In the genomic region with DNA sequence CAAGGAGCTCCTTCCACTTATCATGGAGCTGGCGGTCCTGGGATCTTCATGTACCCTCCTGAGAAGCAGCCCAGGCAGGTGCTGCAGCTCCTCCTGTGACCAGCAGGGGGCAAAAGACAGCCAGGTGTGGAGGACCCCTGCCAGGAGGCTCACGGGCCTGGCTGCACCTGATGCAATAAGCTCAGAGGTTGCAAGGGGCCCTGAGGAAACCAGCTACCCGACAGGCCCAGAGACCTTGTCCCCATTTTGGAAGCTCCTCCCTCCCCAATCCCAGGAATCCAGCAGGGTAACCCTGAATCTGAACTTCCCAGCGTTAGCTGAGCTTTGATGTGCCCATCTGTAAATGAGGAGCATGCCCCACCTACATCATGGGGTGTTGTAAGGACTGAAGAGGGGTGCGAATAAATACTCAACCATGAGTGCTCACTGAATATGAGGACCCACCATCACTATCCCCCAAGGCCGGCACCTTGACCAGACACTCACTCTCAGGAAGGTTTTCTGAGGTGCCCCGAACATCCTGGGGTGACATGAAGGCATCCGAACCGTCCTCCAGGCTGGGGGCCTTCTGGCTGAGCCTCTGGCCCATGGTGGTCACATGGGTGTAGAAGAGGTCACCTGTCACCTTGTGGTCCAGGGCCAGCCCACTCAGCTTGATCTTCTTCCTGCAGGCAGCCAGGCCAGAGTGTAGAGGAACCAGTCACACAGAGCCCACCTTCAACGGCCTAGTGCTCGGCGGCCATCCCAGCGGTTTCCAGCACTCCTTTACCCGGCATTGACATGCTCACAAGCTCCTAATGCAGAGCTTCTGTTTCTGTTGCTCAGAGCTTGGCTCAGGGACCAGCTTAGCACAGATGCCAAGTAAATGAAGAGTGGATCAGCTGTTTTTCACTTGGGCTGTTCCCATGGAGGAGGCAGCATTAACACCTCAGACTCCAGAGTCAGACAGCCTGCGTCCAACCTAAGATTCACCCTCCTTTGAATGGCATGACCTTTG, we compare ENCODE assay signal across 8 cellular contexts. TPM values are rescaled to one million over a fixed set of nuclear protein-coding genes. Genes with fewer than 3 reads are reported as not detected.
A peak's percentile ranks its signal among the peaks of the same experiment; 100 is the strongest.
DNase-seq lines count a peak whose midpoint lies in the region; ATAC-seq, FAIRE-seq and TF ChIP-seq lines count a peak whose summit lies in the region.

No MANE protein-coding gene starts in this region.

- H3K9me3 ChIP-seq in BE2C, result no peaks in the 10 kb centered on the region
- no peaks in the 10 kb centered on the region for H3K9me3 ChIP-seq in HUES6 (ENCODE audit: control insufficient read depth, insufficient read depth, low read depth, low read length)
- no peaks in the 10 kb centered on the region for H3K9me3 ChIP-seq in K562 (replicated peaks; ENCODE audit: control insufficient read depth, insufficient read depth, low read depth, low read length)
- H3K9me3 ChIP-seq in left lung, result no peaks in the 10 kb centered on the region

- H3K9ac ChIP-seq in HUES6 (ENCODE audit: low read length), result peak overlapping the region; percentile 73
- H3K9ac ChIP-seq in K562 (ENCODE audit: insufficient read depth in 1 of 2, low read depth in 2 of 2, low read length in 2 of 2), result peak overlapping the region; percentile 53 to 65; a peak in 2 of 4 replicates

- H4K20me1 ChIP-seq in K562 (replicated peaks; ENCODE audit: control insufficient read depth, insufficient read depth, low read length), result 0 out of 2 replicates have a peak, but pooled peaks cover 8% of the 10 kb centered on the region

- no peak overlapping the region for H3K4me2 ChIP-seq in K562 (ENCODE audit: insufficient read depth, low read length)

- H3K27me3 ChIP-seq in BE2C, result no peaks in the 10 kb centered on the region
- no peaks in the 10 kb centered on the region for H3K27me3 ChIP-seq in HUES6 (ENCODE audit: control insufficient read depth, insufficient read depth, low read length)
- H3K27me3 ChIP-seq in K562 (ENCODE audit: control insufficient read depth in 2 of 2, insufficient read depth in 2 of 2, low read length in 2 of 2), result no peaks in the 10 kb centered on the region
- no peaks in the 10 kb centered on the region for H3K27me3 ChIP-seq in left lung

- TF ChIP-seq RAD21 in K562 (CRISPR knock-in tag; conservative IDR thresholded peaks at IDR 0.05 in 1 of 2, IDR thresholded peaks at IDR 0.05 in 1 of 2), result peak; percentile 70 to 86

- peak; percentile 74 for TF ChIP-seq EP300 in K562 (IDR thresholded peaks at IDR 0.05; ENCODE audit: low read length)

- DNase-seq in BE2C (peak; percentile 41), T-helper 9 cell (peak; percentile 65), K562 (ENCODE audit: extremely low read depth in 1 of 4, low spot score in 3 of 4) (peak; percentile 68 to 78 (median 72)), left lung (peak; percentile 60 to 89), HCEC 1CT (no peak)
- peak; percentile 65 for DNase-seq in stimulated activated CD8-positive, alpha-beta memory T cell treated with anti-CD3 and anti-CD28 coated beads, Interleukin-12 subunit alpha, Interleukin-12 subunit beta, amount 100 ng/mL, for 4 hours (ENCODE audit: low read depth)

- H3K27ac ChIP-seq in HUES6 (ENCODE audit: low read depth, low read length), result peak overlapping the region; percentile 92
- peak overlapping the region; percentile 67 for H3K27ac ChIP-seq in K562 (ENCODE audit: extremely low read depth, low read depth, low read length)
- H3K27ac ChIP-seq in left lung, result no peak overlapping the region

- TF ChIP-seq CTCF in BE2C (IDR thresholded peaks at IDR 0.05; ENCODE audit: low read depth, low read length) (peak; percentile 70), K562 (IDR thresholded peaks at IDR 0.05 in 2 of 3, conservative IDR thresholded peaks at IDR 0.05 in 1 of 3; ENCODE audit: insufficient read depth in 2 of 3, low read depth in 1 of 3, low read length in 3 of 3) (peak; percentile 78 to 98 (median 80)), left lung (IDR thresholded peaks at IDR 0.05) (peak; percentile 89 to 91)

- H3K4me1 ChIP-seq in BE2C (no peaks in the 10 kb centered on the region), HUES6 (ENCODE audit: control insufficient read depth, insufficient read depth, low read length) (peaks cover 12% of the 10 kb centered on the region), K562 (replicated peaks in 1 of 2; ENCODE audit: control insufficient read depth in 2 of 2, insufficient read depth in 2 of 2, low read length in 2 of 2) (peaks cover 1 to 7% of the 10 kb centered on the region in 2 experiments; a peak in 3 of 5 replicates), left lung (peaks cover 1 to 13% of the 10 kb centered on the region in 2 donors)

- H3K36me3 ChIP-seq in BE2C (no peaks in the 10 kb centered on the region), HUES6 (ENCODE audit: control insufficient read depth, insufficient read depth, low read length) (peaks cover 30% of the 10 kb centered on the region), K562 (ENCODE audit: control insufficient read depth, insufficient read depth, low read length) (peaks cover 79% of the 10 kb centered on the region; the same call in 2 of the 3 replicates), left lung (peaks cover 0 to 36% of the 10 kb centered on the region in 2 donors)

- CTCF ChIA-PET in K562 (lab: Yijun Ruan, JAX; ENCODE audit: low intra/inter-chr PET ratio), result interaction anchor here (0.6 to 5.1 kb wide), 5 partner anchors 22 to 74 kb away, joined by 3 to 51 read pairs (median 3); a partner anchor contains a TSS

- peak; percentile 89 for FAIRE-seq in K562 (lab: Jason Lieb, UNC)

- POLR2A ChIA-PET in K562 (lab: Yijun Ruan, JAX), result interaction anchor here (0.6 to 1.3 kb wide), 12 partner anchors 12 to 540 kb away, joined by 3 to 5 read pairs (median 3); a partner anchor contains a TSS

- TF ChIP-seq POLR2A in K562 (conservative IDR thresholded peaks at IDR 0.05), result no peak

- no TSS peak for BruUV-seq in K562 (replicated peaks; lab: Mats Ljungman, UMichigan)

- intact Hi-C loops in K562 (cut with micrococcal nuclease), result loop anchor here (1.0 to 5.0 kb wide), 3 partner anchors 33 to 68 kb away; no protein-coding TSS in a partner anchor
- intact Hi-C loops in left lung (cut with DNase I), result loop anchor here in 1 of 2 donors (5.0 kb wide), 1 partner anchor 33 kb away; no protein-coding TSS in a partner anchor

- in situ Hi-C loops in K562 (cut with MboI), result loop anchor here (5.0 kb wide), 1 partner anchor 33 kb away; no protein-coding TSS in a partner anchor

- WGBS in K562 (ENCODE audit: insufficient coverage, low coverage, missing lambda C conversion rate), result 74% methylated on average over 15 of the region's 15 CpGs

- ATAC-seq in GM19372 (IDR thresholded peaks at IDR 0.05; ENCODE audit: low read depth, unreplicated experiment), result peak; percentile 79
- peak; percentile 89 for ATAC-seq in K562
- peak; percentile 90 for ATAC-seq in left lung

- H2AFZ ChIP-seq in K562 (ENCODE audit: low read depth, low read length), result no peak overlapping the region

- no peaks in the 10 kb centered on the region for H3K79me2 ChIP-seq in K562 (ENCODE audit: control insufficient read depth, insufficient read depth, low read length)

- H3K4me3 ChIP-seq in BE2C (ENCODE audit: low read depth, low read length), result no peak overlapping the region
- H3K4me3 ChIP-seq in HUES6 (ENCODE audit: low read depth, low read length), result no peak overlapping the region
- no peak overlapping the region for H3K4me3 ChIP-seq in K562
- H3K4me3 ChIP-seq in left lung, result no peak overlapping the region

- H3K9me1 ChIP-seq in K562 (ENCODE audit: control insufficient read depth, insufficient read depth, low read length), result no peaks in the 10 kb centered on the region

RNA-seq across cellular contexts. Expression of a gene that starts 21.7 kb away (rescaled TPM):
- polyA plus RNA-seq in BE2C (2012; ENCODE audit: insufficient read depth, insufficient read length, low read depth), result 14.9 TPM
- total RNA-seq in K562 (2011; cell fraction: chromatin; rRNA removed; ENCODE audit: low replicate concordance), result 70.0 and 187 TPM in 2 replicates
- 140 and 142 TPM in 2 replicates for total RNA-seq in K562 (2011; cell fraction: nucleolus; rRNA removed)
- 97.5 and 106 TPM in 2 replicates for total RNA-seq in K562 (2011; cell fraction: nucleoplasm; rRNA removed)
- total RNA-seq in K562 (2014; rRNA removed) (32.0 and 36.4 TPM in 2 replicates), K562 (2014; rRNA removed; fragmentation: Illumina TruSeq; extraction: Trizol) (14.8 and 17.3 TPM in 2 replicates), K562 (2015; rRNA removed; fragmentation: Illumina TruSeq; extraction: Trizol) (16.1 and 17.8 TPM in 2 replicates), K562 (2021) (41.8 and 42.9 TPM in 2 replicates), left lung (10 to 100 TPM; 11.8 to 25.3 TPM)
- polyA plus RNA-seq in K562 (2011; rRNA removed) (24.6 and 30.6 TPM in 2 replicates), K562 (2014; fragmentation: Illumina TruSeq; extraction: Trizol) (33.4 and 37.3 TPM in 2 replicates), K562 (2014; fragmentation: Nextera tagmentation; extraction: Ambion mirVana) (1 to 10 TPM; 2.6 to 3.8 TPM), K562 (2014; rRNA removed) (29.9 and 30.6 TPM in 2 replicates)
- 32.9 and 51.5 TPM in 2 replicates for polyA plus RNA-seq in K562 (2011; cell fraction: cytosol; rRNA removed)
- 72.6 and 94.2 TPM in 2 replicates for polyA plus RNA-seq in K562 (2011; cell fraction: nucleus; rRNA removed)
- 24.9 and 86.3 TPM in 2 replicates for polyA plus RNA-seq in K562 (2012)
- polyA minus RNA-seq in K562 (2011; rRNA and poly(A)+ RNA removed), result 23.7 and 32.9 TPM in 2 replicates
- polyA minus RNA-seq in K562 (2011; cell fraction: cytosol; rRNA and poly(A)+ RNA removed), result 24.3 and 29.1 TPM in 2 replicates
- 38.5 and 48.2 TPM in 2 replicates for polyA minus RNA-seq in K562 (2011; cell fraction: nucleus; rRNA and poly(A)+ RNA removed)

RNA-seq across cellular contexts. Expression of a gene that starts 33.5 kb away (rescaled TPM):
- polyA plus RNA-seq in BE2C (2012; ENCODE audit: insufficient read depth, insufficient read length, low read depth), result 0.52 TPM
- not detected in 2 replicates for total RNA-seq in K562 (2011; cell fraction: chromatin; rRNA removed; ENCODE audit: low replicate concordance)
- total RNA-seq in K562 (2011; cell fraction: nucleolus; rRNA removed), result 0.50 and 0.53 TPM in 2 replicates
- total RNA-seq in K562 (2011; cell fraction: nucleoplasm; rRNA removed), result 0.46 and 1.2 TPM in 2 replicates
- 0.29 TPM in 1 of 2 replicates, not detected in the other for total RNA-seq in K562 (2014; rRNA removed)
- not detected in 2 replicates for total RNA-seq in K562 (2014; rRNA removed; fragmentation: Illumina TruSeq; extraction: Trizol)
- 0.07 TPM in 1 of 2 replicates, not detected in the other for total RNA-seq in K562 (2015; rRNA removed; fragmentation: Illumina TruSeq; extraction: Trizol)
- total RNA-seq in K562 (2021), result 1.8 and 1.9 TPM in 2 replicates
- 0.06 and 0.30 TPM in 2 replicates for polyA plus RNA-seq in K562 (2011; rRNA removed)
- 0.07 and 0.21 TPM in 2 replicates for polyA plus RNA-seq in K562 (2011; cell fraction: cytosol; rRNA removed)
- polyA plus RNA-seq in K562 (2011; cell fraction: nucleus; rRNA removed), result 0.25 and 0.47 TPM in 2 replicates
- 1.5 and 5.3 TPM in 2 replicates for polyA plus RNA-seq in K562 (2012)
- polyA plus RNA-seq in K562 (2014; fragmentation: Illumina TruSeq; extraction: Trizol), result 0.34 and 1.1 TPM in 2 replicates
- not detected for polyA plus RNA-seq in K562 (2014; fragmentation: Nextera tagmentation; extraction: Ambion mirVana)
- 0.69 and 0.82 TPM in 2 replicates for polyA plus RNA-seq in K562 (2014; rRNA removed)
- not detected in 2 replicates for polyA minus RNA-seq in K562 (2011; rRNA and poly(A)+ RNA removed)
- not detected in 2 replicates for polyA minus RNA-seq in K562 (2011; cell fraction: cytosol; rRNA and poly(A)+ RNA removed)
- 0.54 TPM in 1 of 2 replicates, not detected in the other for polyA minus RNA-seq in K562 (2011; cell fraction: nucleus; rRNA and poly(A)+ RNA removed)
- 1 to 10 TPM; 2.5 to 4.8 TPM for total RNA-seq in left lung

RNA-seq across cellular contexts. Expression of a gene that starts 36.7 kb away (rescaled TPM):
- polyA plus RNA-seq in BE2C (2012; ENCODE audit: insufficient read depth, insufficient read length, low read depth), result 91.8 TPM
- total RNA-seq in K562 (2011; cell fraction: chromatin; rRNA removed; ENCODE audit: low replicate concordance), result 16.6 and 31.9 TPM in 2 replicates
- total RNA-seq in K562 (2011; cell fraction: nucleolus; rRNA removed), result 45.1 and 48.4 TPM in 2 replicates
- 37.1 and 40.2 TPM in 2 replicates for total RNA-seq in K562 (2011; cell fraction: nucleoplasm; rRNA removed)
- total RNA-seq in K562 (2014; rRNA removed), result 172 and 189 TPM in 2 replicates
- total RNA-seq in K562 (2014; rRNA removed; fragmentation: Illumina TruSeq; extraction: Trizol), result 86.1 and 109 TPM in 2 replicates
- 119 and 130 TPM in 2 replicates for total RNA-seq in K562 (2015; rRNA removed; fragmentation: Illumina TruSeq; extraction: Trizol)
- total RNA-seq in K562 (2021), result 159 and 166 TPM in 2 replicates
- 133 and 155 TPM in 2 replicates for polyA plus RNA-seq in K562 (2011; rRNA removed)
- 183 and 188 TPM in 2 replicates for polyA plus RNA-seq in K562 (2011; cell fraction: cytosol; rRNA removed)
- polyA plus RNA-seq in K562 (2011; cell fraction: nucleus; rRNA removed), result 68.3 and 76.8 TPM in 2 replicates
- polyA plus RNA-seq in K562 (2012), result 64.2 and 162 TPM in 2 replicates
- 158 and 183 TPM in 2 replicates for polyA plus RNA-seq in K562 (2014; fragmentation: Illumina TruSeq; extraction: Trizol)
- 100 to 1,000 TPM; 493 to 553 TPM for polyA plus RNA-seq in K562 (2014; fragmentation: Nextera tagmentation; extraction: Ambion mirVana)
- 199 and 222 TPM in 2 replicates for polyA plus RNA-seq in K562 (2014; rRNA removed)
- polyA minus RNA-seq in K562 (2011; rRNA and poly(A)+ RNA removed), result 67.5 and 72.6 TPM in 2 replicates
- 17.3 and 37.4 TPM in 2 replicates for polyA minus RNA-seq in K562 (2011; cell fraction: cytosol; rRNA and poly(A)+ RNA removed)
- polyA minus RNA-seq in K562 (2011; cell fraction: nucleus; rRNA and poly(A)+ RNA removed), result 13.5 and 21.9 TPM in 2 replicates
- total RNA-seq in left lung, result 10 to 100 TPM; 21.7 to 39.6 TPM

RNA-seq across cellular contexts. Expression of a gene that starts 43.6 kb away (rescaled TPM):
- polyA plus RNA-seq in BE2C (2012; ENCODE audit: insufficient read depth, insufficient read length, low read depth), result not detected
- not detected in 2 replicates for total RNA-seq in K562 (2011; cell fraction: chromatin; rRNA removed; ENCODE audit: low replicate concordance)
- total RNA-seq in K562 (2011; cell fraction: nucleolus; rRNA removed), result not detected in 2 replicates
- total RNA-seq in K562 (2011; cell fraction: nucleoplasm; rRNA removed), result not detected in 2 replicates
- total RNA-seq in K562 (2014; rRNA removed) (not detected in 2 replicates), K562 (2014; rRNA removed; fragmentation: Illumina TruSeq; extraction: Trizol) (not detected in 2 replicates), K562 (2015; rRNA removed; fragmentation: Illumina TruSeq; extraction: Trizol) (not detected in 2 replicates), K562 (2021) (not detected in 2 replicates), left lung (not detected)
- polyA plus RNA-seq in K562 (2011; rRNA removed) (not detected in 2 replicates), K562 (2014; fragmentation: Illumina TruSeq; extraction: Trizol) (not detected in 2 replicates), K562 (2014; fragmentation: Nextera tagmentation; extraction: Ambion mirVana) (not detected), K562 (2014; rRNA removed) (not detected in 2 replicates)
- not detected in 2 replicates for polyA plus RNA-seq in K562 (2011; cell fraction: cytosol; rRNA removed)
- not detected in 2 replicates for polyA plus RNA-seq in K562 (2011; cell fraction: nucleus; rRNA removed)
- 0.30 TPM in 1 of 2 replicates, not detected in the other for polyA plus RNA-seq in K562 (2012)
- polyA minus RNA-seq in K562 (2011; rRNA and poly(A)+ RNA removed), result not detected in 2 replicates
- polyA minus RNA-seq in K562 (2011; cell fraction: cytosol; rRNA and poly(A)+ RNA removed), result not detected in 2 replicates
- polyA minus RNA-seq in K562 (2011; cell fraction: nucleus; rRNA and poly(A)+ RNA removed), result not detected in 2 replicates

Comparison
In these comparisons a context has a peak if more than half of its experiments do, and no peak if none do; other contexts are left out.
1. H3K27ac ChIP-seq: peak in HUES6 (single experiment) and K562 (single experiment); none in left lung (0 of 2).
2. Peak in every context shown above with its lines, with median percentiles within 50 percentile points of each other: CTCF ChIP-seq and ATAC-seq.